In genomic region chr20:5197270-5197827, GRCh38 we compare ENCODE assay signal across 18 cellular contexts.
DNase-seq lines count a peak whose midpoint lies in the region; ATAC-seq, FAIRE-seq and TF ChIP-seq lines count a peak whose summit lies in the region.
"Had no signal": no experiment of that assay in that cellular context is flagged by ENCODE, and none has a peak within 500 bp of the region (broad histone marks: within the 10 kb centered on the region; RNA-seq: fewer than 3 reads in every experiment).

No MANE protein-coding gene starts in this region.

- TF ChIP-seq RAD21 in HepG2 (CRISPR knock-in tag; IDR thresholded peaks at IDR 0.05) = no peak

- BruUV-seq in HepG2 (replicated peaks; lab: Mats Ljungman, UMichigan) = TSS peak; percentile 7

- DNase-seq in HepG2 (ENCODE audit: low spot score) = no peak
- no peak for DNase-seq in right lobe of liver
- no peak for DNase-seq in Right ventricle myocardium superior
- no peak for DNase-seq in right cardiac atrium
- DNase-seq in T-helper 9 cell = no peak
- no peak for DNase-seq in activated naive CD4-positive, alpha-beta T cell treated with anti-CD3 and anti-CD28 coated beads, Interleukin-2, amount 50 U/mL, for 16 hours
- no peak for DNase-seq in NOMO-1 treated with dmso at 0.1 percent for 144 hours (lab: John Stamatoyannopoulos, UW; ENCODE audit: unreplicated experiment)
- no peak for DNase-seq in aorta
- DNase-seq: GDM1, GOT3, HCEC 1CT, KG1, NCI-H1092 treated with DMSO at 0.1 percent for 48 hours, NCI-H1436 treated with DMSO at 0.1 percent for 48 hours, NCI-H1930, NCI-H69 had no signal

- H3K27ac ChIP-seq in HepG2 (ENCODE audit: extremely low read length, insufficient read depth, low read length) = no peak overlapping the region
- H3K27ac ChIP-seq in right lobe of liver = no peak overlapping the region
- H3K27ac ChIP-seq in right cardiac atrium (ENCODE audit: low read length) = peak overlapping the region; percentile 75
- no peak overlapping the region for H3K27ac ChIP-seq in aorta (ENCODE audit: low read depth in 1 of 2, low read length in 2 of 2)

- H3K4me3 ChIP-seq in HepG2 (replicated peaks in 1 of 3; ENCODE audit: insufficient read depth in 1 of 3, low read depth in 2 of 3, low read length in 3 of 3) = no peak overlapping the region
- H3K4me3 ChIP-seq in right lobe of liver = no peak overlapping the region
- H3K4me3 ChIP-seq in right cardiac atrium (ENCODE audit: low read length) = no peak overlapping the region
- H3K4me3 ChIP-seq in aorta (ENCODE audit: low read length in 2 of 2) = no peak overlapping the region

- FAIRE-seq in HepG2 (lab: Jason Lieb, UNC) = no peak
- FAIRE-seq: A204.1, GM19239 had no signal

- H3K4me1 ChIP-seq in HepG2 (ENCODE audit: insufficient read depth, low read length) (peaks cover 12% of the 10 kb centered on the region), right lobe of liver (no peaks in the 10 kb centered on the region), right cardiac atrium (ENCODE audit: control insufficient read depth, insufficient read depth, low read length) (peaks cover 4% of the 10 kb centered on the region), aorta (ENCODE audit: control insufficient read depth in 1 of 2, insufficient read depth in 2 of 2, low read length in 2 of 2) (no peaks in the 10 kb centered on the region)

- H3K27me3 ChIP-seq in HepG2 (ENCODE audit: control insufficient read depth in 1 of 2, insufficient read depth in 2 of 2, low read length in 2 of 2) (no peaks in the 10 kb centered on the region), right lobe of liver (no peaks in the 10 kb centered on the region), right cardiac atrium (ENCODE audit: control insufficient read depth, insufficient read depth) (no peaks in the 10 kb centered on the region), aorta (ENCODE audit: control insufficient read depth in 1 of 2, insufficient read depth in 2 of 2, low read length in 1 of 2) (no peaks in the 10 kb centered on the region)

- 84% methylated on average over 11 of the region's 11 CpGs for WGBS in HepG2 (ENCODE audit: low lambda C conversion rate)
- 81% methylated on average over 8 of the region's 11 CpGs for WGBS in right lobe of liver (ENCODE audit: insufficient coverage, low coverage, low lambda C conversion rate, missing lambda C conversion rate)
- 67% methylated on average over 11 of the region's 11 CpGs for WGBS in right cardiac atrium
- WGBS in aorta, 2 donors = 76% methylated on average over 11 of the region's 11 CpGs

- no peak for ATAC-seq in HepG2
- ATAC-seq in right lobe of liver = no peak
- peak; percentile 83 for ATAC-seq in Right ventricle myocardium superior (ENCODE audit: poor library complexity)
- ATAC-seq in right cardiac atrium = peak; percentile 74
- ATAC-seq in aorta (ENCODE audit: low FRiP score) = no peak

- no peaks in the 10 kb centered on the region for H4K20me1 ChIP-seq in HepG2 (ENCODE audit: insufficient read depth, low read length)

- POLR2A ChIA-PET in HepG2 (lab: Yijun Ruan, JAX) = interaction anchor here (2.0 kb wide), 1 partner anchor 71 kb away, joined by 6 read pairs; the partner anchor contains the start of gene CDS2

- peaks cover 9 to 41% of the 10 kb centered on the region in 2 experiments for H3K36me3 ChIP-seq in HepG2 (replicated peaks in 1 of 2; ENCODE audit: control insufficient read depth in 1 of 2, insufficient read depth in 2 of 2, low read length in 2 of 2)
- H3K36me3 ChIP-seq in right lobe of liver = peaks cover 0 to 2% (median 0%) of the 10 kb centered on the region in 4 donors
- peaks cover 0 to 2% of the 10 kb centered on the region in 2 donors for H3K36me3 ChIP-seq in aorta (ENCODE audit: control insufficient read depth in 1 of 2, insufficient read depth in 2 of 2, low read length in 1 of 2)

- TF ChIP-seq POLR2A in HepG2 (IDR thresholded peaks at IDR 0.05; ENCODE audit: insufficient read depth in 1 of 2, low read depth in 2 of 2, low read length in 2 of 2) (no peak), right lobe of liver (IDR thresholded peaks at IDR 0.05) (no peak)

- no peaks in the 10 kb centered on the region for H3K9me3 ChIP-seq in HepG2 (ENCODE audit: low read length)
- H3K9me3 ChIP-seq in right lobe of liver = no peaks in the 10 kb centered on the region
- no peaks in the 10 kb centered on the region for H3K9me3 ChIP-seq in right cardiac atrium (ENCODE audit: control insufficient read depth, low read length)
- H3K9me3 ChIP-seq in aorta (ENCODE audit: control insufficient read depth, low read length) = no peaks in the 10 kb centered on the region

- intact Hi-C loops in HepG2 (cut with micrococcal nuclease; ENCODE audit: unreplicated experiment) (loop anchor here (1.0 kb wide), 1 partner anchor 11 kb away; no protein-coding TSS in a partner anchor), right lobe of liver (cut with DNase I) (no loop called here), Right ventricle myocardium superior (cut with DNase I) (no loop called here), right cardiac atrium (cut with DNase I) (no loop called here), aorta (cut with DNase I) (no loop called here)

- in situ Hi-C loops in HepG2 (cut with HindIII; ENCODE audit: extremely low pct_ligation_motif_present, low pct_unique_long_range_greater_than_20kb) = no loop called here

- no peak overlapping the region for H3K4me2 ChIP-seq in HepG2 (ENCODE audit: low read depth, low read length)

- no peak for TF ChIP-seq EP300 in HepG2 (IDR thresholded peaks at IDR 0.05; ENCODE audit: low read depth in 2 of 2, low read length in 2 of 2)
- TF ChIP-seq EP300 in HepG2 (CRISPR knock-in tag; IDR thresholded peaks at IDR 0.05; ENCODE audit: borderline replicate concordance) = no peak

- CTCF ChIA-PET in HepG2 (lab: Yijun Ruan, JAX; ENCODE audit: low intra/inter-chr PET ratio, low total read pairs) = interaction anchor here (1.6 kb wide), 1 partner anchor 71 kb away, joined by 3 read pairs; the partner anchor contains the start of gene CDS2

- H2AFZ ChIP-seq in HepG2 (ENCODE audit: low read length) = no peak overlapping the region

- TF ChIP-seq CTCF in HepG2 (CRISPR knock-in tag; IDR thresholded peaks at IDR 0.05) (no peak), right lobe of liver (IDR thresholded peaks at IDR 0.05) (no peak)

- H3K79me2 ChIP-seq in HepG2 (ENCODE audit: insufficient read depth, low read length) = no peaks in the 10 kb centered on the region

- H3K9ac ChIP-seq in HepG2 (ENCODE audit: insufficient read depth, low read depth, low read length) = no peak overlapping the region

TF ChIP-seq in HepG2, 621 proteins besides CTCF, POLR2A, EP300 and RAD21:
- TF ChIP-seq ZNF510 (CRISPR knock-in tag; IDR thresholded peaks at IDR 0.05; ENCODE audit: low read depth) = no peak
- 0 out of 2 replicates have a peak, but pooled peaks have one; percentile 16 for TF ChIP-seq ZNF768 (CRISPR knock-in tag; IDR thresholded peaks at IDR 0.05)
TF ChIP-seq in HepG2: peak in this region for 1.

Comparison
In these comparisons a context has a peak if more than half of its experiments do, and no peak if none do; other contexts are left out.
1. ATAC-seq: peak in Right ventricle myocardium superior (single experiment) and right cardiac atrium (2 of 2); none in HepG2 (single experiment), right lobe of liver (0 of 4) and aorta (single experiment).